In the genomic region with DNA sequence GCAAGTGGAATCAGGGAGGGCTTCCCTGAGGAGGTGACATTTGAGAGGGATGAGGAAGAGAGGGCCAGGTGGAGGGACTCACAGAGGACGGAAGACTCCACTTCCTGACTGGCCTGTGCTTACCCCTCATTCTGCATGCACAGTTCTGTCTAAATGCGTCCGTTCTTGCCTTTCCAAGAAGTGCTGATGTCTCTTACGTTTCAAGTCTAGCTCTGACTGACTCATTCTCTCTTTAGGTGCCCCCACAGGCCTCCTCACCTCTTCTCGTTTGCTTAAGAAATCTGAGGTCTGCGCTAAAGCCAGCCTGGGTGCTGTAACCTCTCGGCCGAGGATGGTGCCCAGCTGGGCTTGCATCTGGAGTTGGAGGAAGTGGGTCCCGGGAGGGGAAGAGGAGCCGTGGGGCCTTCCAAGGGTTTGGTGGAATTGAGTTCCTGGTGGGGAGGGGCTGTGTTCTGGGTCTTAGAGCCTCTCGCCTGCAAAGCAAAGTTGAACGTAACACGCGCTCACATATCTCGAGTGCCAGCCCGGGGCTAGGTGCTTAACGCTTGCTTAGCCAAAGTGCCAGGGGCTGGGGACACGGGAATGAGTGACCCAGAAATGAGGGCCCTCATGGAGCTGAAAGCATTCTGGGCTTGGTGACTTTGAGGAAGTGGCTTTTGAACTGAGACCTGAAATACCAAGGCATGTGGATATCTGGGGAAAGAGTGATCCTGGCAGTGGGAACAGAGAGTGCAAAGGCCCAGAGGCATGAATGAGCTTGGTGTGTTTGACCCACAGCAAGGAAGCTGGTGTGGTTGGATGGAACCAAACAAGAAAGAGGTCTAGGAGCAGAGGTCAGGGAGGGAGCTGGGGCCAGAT, we compare ENCODE assay signal across 8 cellular contexts.
DNase-seq lines count a peak whose midpoint lies in the region; ATAC-seq and TF ChIP-seq lines count a peak whose summit lies in the region.

No MANE protein-coding gene starts in this region.

- no peaks in the 10 kb centered on the region for H3K27me3 Mint-ChIP-seq in memory B cell

- H3K4me3 ChIP-seq in astrocyte of the spinal cord (ENCODE audit: low read depth, low read length): no peak overlapping the region

- no peak for TF ChIP-seq CTCF in astrocyte of the spinal cord (IDR thresholded peaks at IDR 0.05; ENCODE audit: low read depth, low read length)

- no peaks in the 10 kb centered on the region for H3K9me3 Mint-ChIP-seq in memory B cell

- H3K27ac Mint-ChIP-seq in memory B cell: peak overlapping the region; percentile 64

- H3K4me3 Mint-ChIP-seq in memory B cell: peak overlapping the region; percentile 67

- H3K4me1 Mint-ChIP-seq in memory B cell: peaks cover 39% of the 10 kb centered on the region

- DNase-seq in T follicular helper cell (ENCODE audit: low read depth) (peak; percentile 18), astrocyte of the spinal cord (ENCODE audit: low read depth, low spot score) (peak; percentile 70), memory B cell (ENCODE audit: low spot score in 2 of 2) (no peak), SW 1271 (lab: John Stamatoyannopoulos, UW) (no peak), NCI-H510A (lab: John Stamatoyannopoulos, UW) (no peak), HUDEP-2 (lab: John Stamatoyannopoulos, UW; ENCODE audit: unreplicated experiment in 76 of 76) (no peak)
- DNase-seq in stimulated activated CD8-positive, alpha-beta memory T cell treated with anti-CD3 and anti-CD28 coated beads, Interleukin-7, amount 100 ng/mL, for 4 hours (ENCODE audit: low read depth in 2 of 2): peak; percentile 42 to 57

- in situ Hi-C loops in astrocyte of the spinal cord (cut with HindIII; ENCODE audit: low sequenced_read_pairs): no loop called here

- peak; percentile 43 for ATAC-seq in GM18867 (IDR thresholded peaks at IDR 0.05; ENCODE audit: unreplicated experiment)
- ATAC-seq in memory B cell (ENCODE audit: low read depth): peak; percentile 7

- no peaks in the 10 kb centered on the region for H3K36me3 Mint-ChIP-seq in memory B cell

Comparison
In these comparisons a context has a peak if more than half of its experiments do, and no peak if none do; other contexts are left out.
1. DNase-seq: peak in T follicular helper cell (single experiment), astrocyte of the spinal cord (single experiment) and stimulated activated CD8-positive, alpha-beta memory T cell treated with anti-CD3 and anti-CD28 coated beads, Interleukin-7, amount 100 ng/mL, for 4 hours (2 of 2); none in memory B cell (0 of 2), SW 1271 (0 of 2), NCI-H510A (single experiment) and HUDEP-2 (0 of 76).